ENCODE assay signal across 7 cellular contexts in the genomic region with DNA sequence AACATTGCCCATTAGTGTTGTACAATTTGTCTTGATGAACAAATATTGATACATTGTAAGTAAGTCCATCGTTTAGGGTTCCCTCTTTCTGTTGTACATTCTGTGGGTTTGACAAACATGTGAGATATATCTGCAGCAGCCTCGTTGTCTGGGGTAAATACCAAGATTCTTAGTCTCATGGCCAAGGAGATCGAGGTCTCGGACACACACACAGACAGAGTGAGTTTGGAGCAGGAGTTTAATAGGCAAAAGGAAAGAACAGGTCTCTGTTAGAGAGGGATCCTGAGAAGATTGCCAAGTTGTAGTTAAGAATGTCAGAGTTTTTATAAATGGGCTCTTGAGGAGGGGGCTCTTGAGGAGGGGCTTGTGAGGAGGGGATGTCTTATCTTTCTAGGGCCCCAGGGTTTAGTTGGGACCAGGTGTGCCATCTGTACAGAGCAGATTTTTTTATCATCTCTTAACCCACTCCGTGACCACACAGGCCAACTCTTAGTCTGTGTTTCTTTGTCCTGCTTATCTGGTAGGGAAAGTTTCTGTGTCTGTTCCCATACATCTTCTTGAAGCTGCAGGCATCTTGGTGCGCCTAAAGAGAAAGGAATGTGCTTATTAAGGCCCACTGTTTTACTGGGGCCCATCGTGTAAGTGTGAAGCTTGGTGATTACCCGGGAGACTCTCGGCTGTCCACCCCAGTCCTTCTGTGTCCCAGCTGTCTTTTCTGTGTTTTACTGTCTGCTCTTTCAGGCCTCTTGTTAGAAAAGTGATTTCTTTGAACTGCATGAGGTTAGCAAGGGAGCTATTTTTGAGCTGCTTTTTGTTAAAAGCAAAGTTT. TPM values are rescaled to one million over a fixed set of nuclear protein-coding genes. Genes with fewer than 3 reads are reported as not detected.
DNase-seq lines count a peak whose midpoint lies in the region; ATAC-seq and TF ChIP-seq lines count a peak whose summit lies in the region.

No MANE protein-coding gene starts in this region.

- H3K36me3 ChIP-seq in HAP-1 (replicated peaks) (no peaks in the 10 kb centered on the region), SU-DHL-6 (ENCODE audit: low read length) (no peaks in the 10 kb centered on the region), gastrocnemius medialis (no peaks in the 10 kb centered on the region)

- H3K9me2 ChIP-seq in SU-DHL-6 (replicated peaks; ENCODE audit: insufficient read depth, low read length) = no peaks in the 10 kb centered on the region

- H3K9me3 ChIP-seq in HAP-1 = no peaks in the 10 kb centered on the region
- H3K9me3 ChIP-seq in SU-DHL-6 (ENCODE audit: insufficient read depth, low read length) = no peaks in the 10 kb centered on the region; the same call in 1 of the 2 replicates
- no peaks in the 10 kb centered on the region for H3K9me3 ChIP-seq in gastrocnemius medialis

- TF ChIP-seq CTCF in SU-DHL-6 (IDR thresholded peaks at IDR 0.05; ENCODE audit: insufficient read depth, low read length, poor library complexity, severe bottlenecking) = no peak
- TF ChIP-seq CTCF in gastrocnemius medialis (IDR thresholded peaks at IDR 0.05 in 4 of 5, conservative IDR thresholded peaks at IDR 0.05 in 1 of 5) = no peak

- in situ Hi-C loops in HAP-1 (cut with MboI; ENCODE audit: low sequenced_read_pairs) = no loop called here
- in situ Hi-C loops in gastrocnemius medialis (cut with MboI; ENCODE audit: low sequenced_read_pairs in 4 of 4) = no loop called here

- H3K27me3 ChIP-seq in HAP-1 (ENCODE audit: low read depth) = no peaks in the 10 kb centered on the region
- no peaks in the 10 kb centered on the region for H3K27me3 ChIP-seq in SU-DHL-6 (ENCODE audit: low read length)
- H3K27me3 ChIP-seq in gastrocnemius medialis = no peaks in the 10 kb centered on the region

- no peak for ATAC-seq in gastrocnemius medialis
- no peak for ATAC-seq in GM21526 (IDR thresholded peaks at IDR 0.05; ENCODE audit: low FRiP score, unreplicated experiment)
- ATAC-seq in esophagus mucosa = no peak

- peak overlapping the region; percentile 100 for H3K4me2 ChIP-seq in SU-DHL-6 (ENCODE audit: low read depth, low read length, poor library complexity, severe bottlenecking)

- H3K27ac ChIP-seq in SU-DHL-6 (ENCODE audit: low read depth, low read length) (peak overlapping the region; percentile 99), gastrocnemius medialis (peak overlapping the region; percentile 71 to 85 (median 82))

- H3K4me1 ChIP-seq in HAP-1 = peaks cover 22% of the 10 kb centered on the region
- peaks cover 15 to 25% of the 10 kb centered on the region in 2 donors for H3K4me1 ChIP-seq in gastrocnemius medialis

- H3F3A ChIP-seq in SU-DHL-6 (ENCODE audit: insufficient read depth) = peaks cover 45% of the 10 kb centered on the region

- H3K4me3 ChIP-seq in HAP-1 = peak overlapping the region; percentile 47
- peak overlapping the region; percentile 75 for H3K4me3 ChIP-seq in SU-DHL-6 (ENCODE audit: insufficient read depth, low read length, poor library complexity, severe bottlenecking)
- peak overlapping the region; percentile 65 to 77 (median 76) for H3K4me3 ChIP-seq in gastrocnemius medialis

- peak overlapping the region; percentile 86 for H3K9ac ChIP-seq in SU-DHL-6 (ENCODE audit: low read length)

- TF ChIP-seq POLR2A in gastrocnemius medialis (IDR thresholded peaks at IDR 0.05) = no peak

- intact Hi-C loops in gastrocnemius medialis (cut with DNase I; ENCODE audit: low total_unique reads) = no loop called here

- H4K20me1 ChIP-seq in SU-DHL-6 (ENCODE audit: low read depth, low read length) = no peaks in the 10 kb centered on the region

- H2AFZ ChIP-seq in SU-DHL-6 (ENCODE audit: low read depth, low read length, severe bottlenecking) = no peak overlapping the region

- DNase-seq in HAP-1 (ENCODE audit: low spot score in 2 of 2) (no peak), fibroblast of peridontal ligament (ENCODE audit: extremely low read depth) (peak; percentile 6), gastrocnemius medialis (no peak), NCI-H1436 treated with DMSO at 0.1 percent for 48 hours (lab: John Stamatoyannopoulos, UW) (no peak)

- peaks cover 15% of the 10 kb centered on the region; the same call in 1 of the 2 replicates for H3K79me2 ChIP-seq in SU-DHL-6 (ENCODE audit: insufficient read depth, low read length)

RNA-seq across cellular contexts. Expression of gene CLEC2D, which starts 22.5 kb away (rescaled TPM):
- 1 to 10 TPM in 1 of 4 donors, under 1 TPM in 3; 0.29 to 2.1 (median 0.58) TPM for total RNA-seq in gastrocnemius medialis
- total RNA-seq in esophagus mucosa = 3.7 TPM

RNA-seq across cellular contexts. Expression of gene KLRB1, which starts 39.3 kb away (rescaled TPM):
- total RNA-seq in gastrocnemius medialis (1 to 10 TPM in 1 of 4 donors, not detected in 3; 1.0 TPM), esophagus mucosa (0.56 TPM)
